In genomic region chr7:24701232-24701898, GRCh38 we compare ENCODE assay signal across 9 cellular contexts. TPM values are rescaled to one million over a fixed set of nuclear protein-coding genes. Genes with fewer than 3 reads are reported as not detected.
DNase-seq lines count a peak whose midpoint lies in the region; ATAC-seq and TF ChIP-seq lines count a peak whose summit lies in the region.
"Had no signal": no experiment of that assay in that cellular context is flagged by ENCODE, and none has a peak within 500 bp of the region (broad histone marks: within the 10 kb centered on the region; RNA-seq: fewer than 3 reads in every experiment).

No MANE protein-coding gene starts in this region.

- CTCF ChIA-PET in OCI-LY7 (lab: Charles Lee; ENCODE audit: unreplicated experiment) = interaction anchor here (0.6 kb wide), 1 partner anchor 1617 kb away, joined by 3 read pairs; no protein-coding TSS in a partner anchor

- no peak for TF ChIP-seq CTCF in prostate gland (IDR thresholded peaks at IDR 0.05)
- TF ChIP-seq CTCF in OCI-LY7 (conservative IDR thresholded peaks at IDR 0.05; ENCODE audit: low read length) = no peak

- H3K4me3 ChIP-seq in prostate gland = no peak overlapping the region
- H3K4me3 ChIP-seq in OCI-LY7 (ENCODE audit: low read depth, low read length, poor library complexity, severe bottlenecking) = no peak overlapping the region

- DNase-seq in EH (ENCODE audit: low read depth) (peak; percentile 95), NCI-H446 treated with DMSO at 0.1 percent for 48 hours (lab: John Stamatoyannopoulos, UW) (peak; percentile 40), fibroblast of gingiva (ENCODE audit: low read depth) (peak; percentile 95), prostate gland (ENCODE audit: low spot score) (peak; percentile 55), G401 (ENCODE audit: low spot score) (no peak), OCI-LY7 (ENCODE audit: low spot score) (no peak), CD1c-positive myeloid dendritic cell (ENCODE audit: extremely low spot score) (no peak)
- DNase-seq: activated CD4-positive, alpha-beta T cell treated with anti-CD3 and anti-CD28 coated beads for 4 hours had no signal

- in situ Hi-C loops in G401 (cut with HindIII; ENCODE audit: low sequenced_read_pairs) = no loop called here

- intact Hi-C loops in prostate gland (cut with DNase I) (no loop called here), OCI-LY7 (cut with micrococcal nuclease; ENCODE audit: unreplicated experiment) (no loop called here)

- POLR2A ChIA-PET in OCI-LY7 (lab: Charles Lee) = interaction anchor here (0.7 to 1.3 kb wide), 5 partner anchors 9 to 31 kb away, joined by 3 to 4 read pairs (median 3); no protein-coding TSS in a partner anchor

- no peaks in the 10 kb centered on the region for H3K9me3 ChIP-seq in prostate gland
- no peaks in the 10 kb centered on the region for H3K9me3 ChIP-seq in OCI-LY7 (ENCODE audit: low read length)

- H3K27ac ChIP-seq in prostate gland = no peak overlapping the region
- no peak overlapping the region for H3K27ac ChIP-seq in OCI-LY7 (ENCODE audit: low read depth, low read length, poor library complexity, severe bottlenecking)

- H3K36me3 ChIP-seq in prostate gland (no peaks in the 10 kb centered on the region), OCI-LY7 (ENCODE audit: insufficient read depth, low read length) (no peaks in the 10 kb centered on the region)

- H4K20me1 ChIP-seq in OCI-LY7 (ENCODE audit: insufficient read depth, low read length) = no peaks in the 10 kb centered on the region

- no peak overlapping the region for H3K4me2 ChIP-seq in OCI-LY7 (ENCODE audit: low read length)

- no peaks in the 10 kb centered on the region for H3K79me2 ChIP-seq in OCI-LY7 (ENCODE audit: insufficient read depth, low read depth, low read length)

- 22% methylated on average over 2 of the region's 2 CpGs for whole genome bisulfite sequencing in prostate gland

- no peak overlapping the region for H2AFZ ChIP-seq in OCI-LY7 (ENCODE audit: low read length)

- no TSS peak for BruUV-seq in OCI-LY7 (replicated peaks; lab: Mats Ljungman, UMichigan)

- no peaks in the 10 kb centered on the region for H3K27me3 ChIP-seq in prostate gland (replicated peaks; ENCODE audit: insufficient read depth)

- H3K4me1 ChIP-seq in prostate gland (replicated peaks) = no peaks in the 10 kb centered on the region
- peaks cover 11% of the 10 kb centered on the region for H3K4me1 ChIP-seq in OCI-LY7 (ENCODE audit: insufficient read depth, low read length, poor library complexity, severe bottlenecking)

- H3K9me2 ChIP-seq in OCI-LY7 (ENCODE audit: insufficient read depth, low read length) = no peaks in the 10 kb centered on the region

- no peak for ATAC-seq in HG02623 (IDR thresholded peaks at IDR 0.05; ENCODE audit: unreplicated experiment)

- TF ChIP-seq POLR2A in prostate gland (IDR thresholded peaks at IDR 0.05) = no peak

RNA-seq across cellular contexts. Expression of gene GSDME, which starts 55.9 kb away (rescaled TPM):
- total RNA-seq in prostate gland (10 to 100 TPM in 1 of 2 donors, 1 to 10 TPM in 1; 4.2 to 39.3 TPM), OCI-LY7 (2022) (33.0 and 47.0 TPM in 2 replicates)
- 1.3 and 4.8 TPM in 2 replicates for total RNA-seq in G401 (2014; rRNA removed; shearing (Covaris generic))
- 41.7 and 49.9 TPM in 2 replicates for total RNA-seq in OCI-LY7 (2014; rRNA removed; shearing (Covaris generic))

Comparison
In these comparisons a context has a peak if more than half of its experiments do, and no peak if none do; other contexts are left out.
1. DNase-seq: peak in EH (single experiment), NCI-H446 treated with DMSO at 0.1 percent for 48 hours (single experiment), fibroblast of gingiva (single experiment) and prostate gland (single experiment); none in G401 (single experiment), OCI-LY7 (single experiment) and CD1c-positive myeloid dendritic cell (single experiment).